1 cellular context compared by ENCODE assay signal in the genomic region with DNA sequence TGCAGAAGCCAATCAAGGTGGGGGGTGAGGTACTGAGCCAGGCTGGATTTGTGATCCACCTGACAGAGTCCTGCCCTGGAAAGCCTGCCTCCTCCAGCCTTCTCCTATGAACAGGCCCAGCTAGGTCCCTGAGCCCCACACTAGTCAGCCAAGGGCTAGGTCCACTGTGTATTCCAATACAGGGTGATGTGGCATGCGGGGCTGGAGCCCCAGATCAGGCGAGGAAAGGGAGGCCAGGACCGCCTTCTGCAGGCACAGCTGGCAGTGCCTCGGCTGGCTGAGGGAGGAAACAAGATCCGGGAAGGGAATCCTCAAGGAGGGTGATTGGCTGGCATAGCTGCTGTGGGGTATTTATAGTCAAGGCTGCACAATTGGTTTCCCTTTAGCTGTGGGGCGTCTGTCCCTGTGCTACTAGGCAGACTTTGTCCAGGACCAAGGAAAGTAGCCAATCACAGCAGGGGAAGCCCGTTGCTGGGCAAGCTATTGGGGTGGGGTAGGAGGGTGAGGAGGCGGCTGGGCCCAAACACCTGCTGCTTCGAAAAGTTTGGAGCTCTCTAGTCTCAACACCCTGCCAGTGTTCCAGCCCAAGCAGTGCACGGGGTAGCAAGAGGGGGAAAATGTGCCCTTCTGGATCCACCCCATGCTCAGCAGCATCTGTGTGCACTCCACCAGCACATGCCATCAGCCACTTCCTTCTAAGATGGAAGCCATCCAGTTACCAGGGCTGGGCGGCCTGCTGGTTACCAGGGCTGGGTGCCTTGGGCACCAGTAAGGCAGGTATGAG.
A peak's percentile ranks its signal among the peaks of the same experiment; 100 is the strongest.
TF ChIP-seq lines count a peak whose summit lies in the region.

No MANE protein-coding gene starts in this region.

TF ChIP-seq in H1, 55 proteins besides CTCF, POLR2A, EP300 and RAD21:
- TF ChIP-seq RFX5 (IDR thresholded peaks at IDR 0.05; ENCODE audit: borderline replicate concordance, low read depth, low read length) (peak; percentile 84; the same call in 1 of the 2 replicates), ASH2L (IDR thresholded peaks at IDR 0.05; ENCODE audit: low read length) (no peak)
